ENCODE assay signal across 1 cellular context in the genomic region with DNA sequence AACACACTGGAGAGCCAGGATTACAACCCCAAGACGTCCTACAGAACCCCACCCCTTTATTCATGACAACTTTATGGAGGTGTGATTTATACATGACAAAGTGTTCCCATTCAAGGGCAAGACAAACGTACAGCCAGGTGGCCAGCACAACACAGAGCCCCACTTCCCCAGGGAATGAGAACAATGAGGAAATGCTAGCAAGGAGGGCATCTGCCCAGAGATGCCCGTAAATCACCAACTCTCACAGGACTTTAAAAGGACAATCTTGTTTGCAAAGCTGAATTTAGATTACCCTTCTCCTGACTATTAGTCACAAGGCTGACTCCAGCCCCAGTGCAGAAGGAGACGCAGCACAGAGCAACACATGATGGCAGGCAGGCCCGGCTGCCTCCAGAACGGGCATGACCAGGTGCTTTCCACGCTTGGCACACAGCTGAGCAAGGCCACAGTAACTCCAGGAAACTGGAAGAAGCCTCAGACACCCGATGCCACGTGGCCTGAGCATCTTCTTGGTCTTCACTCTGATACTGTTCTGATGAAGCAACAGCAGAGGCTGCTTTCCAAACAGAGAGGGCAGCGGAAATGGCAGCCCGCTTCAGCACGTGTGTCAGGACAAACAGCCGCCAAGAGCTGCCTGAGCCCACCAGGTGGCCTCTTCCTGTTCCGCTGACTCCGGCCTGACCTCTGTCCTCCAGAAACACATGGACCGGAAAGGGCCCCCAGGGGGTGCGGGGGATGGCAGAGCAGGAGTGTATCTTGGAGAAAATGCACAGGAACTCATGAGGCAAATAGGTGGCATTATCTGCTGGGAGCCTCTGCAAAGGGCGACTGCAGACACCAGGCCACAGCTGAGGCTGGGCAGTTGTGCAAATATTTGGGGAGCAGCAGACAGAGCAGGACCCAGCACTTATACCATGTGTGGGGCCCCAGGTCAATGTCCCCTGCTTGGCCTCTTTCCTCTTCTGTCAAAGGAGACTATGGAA.
A peak's percentile ranks its signal among the peaks of the same experiment; 100 is the strongest.
TF ChIP-seq lines count a peak whose summit lies in the region.

No MANE protein-coding gene starts in this region.

TF ChIP-seq in HepG2, 621 proteins besides CTCF, POLR2A, EP300 and RAD21 (continued from another document):
- TF ChIP-seq, protein P1, sequence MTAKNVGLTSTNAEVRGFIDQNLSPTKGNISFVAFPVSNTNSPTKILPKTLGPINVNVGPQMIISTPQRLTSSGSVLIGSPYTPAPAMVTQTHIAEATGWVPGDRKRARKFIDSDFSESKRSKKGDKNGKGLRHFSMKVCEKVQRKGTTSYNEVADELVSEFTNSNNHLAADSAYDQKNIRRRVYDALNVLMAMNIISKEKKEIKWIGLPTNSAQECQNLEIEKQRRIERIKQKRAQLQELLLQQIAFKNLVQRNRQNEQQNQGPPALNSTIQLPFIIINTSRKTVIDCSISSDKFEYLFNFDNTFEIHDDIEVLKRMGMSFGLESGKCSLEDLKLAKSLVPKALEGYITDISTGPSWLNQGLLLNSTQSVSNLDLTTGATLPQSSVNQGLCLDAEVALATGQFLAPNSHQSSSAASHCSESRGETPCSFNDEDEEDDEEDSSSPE (CRISPR knock-in tag; IDR thresholded peaks at IDR 0.05): peak; percentile 51; the same call in 1 of the 2 replicates
- TF ChIP-seq, protein P2, sequence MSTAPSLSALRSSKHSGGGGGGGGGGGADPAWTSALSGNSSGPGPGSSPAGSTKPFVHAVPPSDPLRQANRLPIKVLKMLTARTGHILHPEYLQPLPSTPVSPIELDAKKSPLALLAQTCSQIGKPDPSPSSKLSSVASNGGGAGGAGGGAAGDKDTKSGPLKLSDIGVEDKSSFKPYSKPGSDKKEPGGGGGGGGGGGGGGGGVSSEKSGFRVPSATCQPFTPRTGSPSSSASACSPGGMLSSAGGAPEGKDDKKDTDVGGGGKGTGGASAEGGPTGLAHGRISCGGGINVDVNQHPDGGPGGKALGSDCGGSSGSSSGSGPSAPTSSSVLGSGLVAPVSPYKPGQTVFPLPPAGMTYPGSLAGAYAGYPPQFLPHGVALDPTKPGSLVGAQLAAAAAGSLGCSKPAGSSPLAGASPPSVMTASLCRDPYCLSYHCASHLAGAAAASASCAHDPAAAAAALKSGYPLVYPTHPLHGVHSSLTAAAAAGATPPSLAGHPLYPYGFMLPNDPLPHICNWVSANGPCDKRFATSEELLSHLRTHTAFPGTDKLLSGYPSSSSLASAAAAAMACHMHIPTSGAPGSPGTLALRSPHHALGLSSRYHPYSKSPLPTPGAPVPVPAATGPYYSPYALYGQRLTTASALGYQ (CRISPR knock-in tag; IDR thresholded peaks at IDR 0.05): no peak
- TF ChIP-seq RNF2 (conservative IDR thresholded peaks at IDR 0.05; ENCODE audit: low read depth) (0 out of 2 replicates have a peak, but pooled peaks have one; percentile 39), THYN1 (CRISPR knock-in tag; IDR thresholded peaks at IDR 0.05; ENCODE audit: borderline replicate concordance, low read depth) (no peak), FOSL2 (CRISPR knock-in tag; IDR thresholded peaks at IDR 0.05) (peak; percentile 4; the same call in 1 of the 2 replicates), KDM5B (CRISPR knock-in tag; IDR thresholded peaks at IDR 0.05; ENCODE audit: borderline replicate concordance) (peak; percentile 34; the same call in 1 of the 2 replicates), ZNF253 (CRISPR knock-in tag; IDR thresholded peaks at IDR 0.05; ENCODE audit: borderline replicate concordance) (no peak), ZNF17 (CRISPR knock-in tag; IDR thresholded peaks at IDR 0.05) (no peak), SNAI1 (CRISPR knock-in tag; IDR thresholded peaks at IDR 0.05; ENCODE audit: borderline replicate concordance) (0 out of 2 replicates have a peak, but pooled peaks have one; percentile 28), FOXA3 (CRISPR knock-in tag; IDR thresholded peaks at IDR 0.05) (no peak), KDM2A (CRISPR knock-in tag; IDR thresholded peaks at IDR 0.05; ENCODE audit: borderline replicate concordance, low read depth) (0 out of 2 replicates have a peak, but pooled peaks have one; percentile 36), ZNF34 (CRISPR knock-in tag; IDR thresholded peaks at IDR 0.05; ENCODE audit: borderline replicate concordance) (no peak), ZNF7 (CRISPR knock-in tag; IDR thresholded peaks at IDR 0.05) (no peak), GABPB1 (CRISPR knock-in tag; IDR thresholded peaks at IDR 0.05) (peak; percentile 85), TMF1 (CRISPR knock-in tag; IDR thresholded peaks at IDR 0.05; ENCODE audit: low read depth) (no peak), ZNF101 (CRISPR knock-in tag; IDR thresholded peaks at IDR 0.05; ENCODE audit: borderline replicate concordance, low read depth) (no peak), YY1 (IDR thresholded peaks at IDR 0.05; ENCODE audit: insufficient read depth, insufficient replicate concordance, low read depth, low read length) (peak; percentile 20), ZNF839 (CRISPR knock-in tag; IDR thresholded peaks at IDR 0.05; ENCODE audit: borderline replicate concordance) (no peak), HOXA7 (CRISPR knock-in tag; IDR thresholded peaks at IDR 0.05) (no peak), ZNF878 (CRISPR knock-in tag; IDR thresholded peaks at IDR 0.05) (peak; percentile 29; the same call in 1 of the 2 replicates)
- TF ChIP-seq, protein P3, sequence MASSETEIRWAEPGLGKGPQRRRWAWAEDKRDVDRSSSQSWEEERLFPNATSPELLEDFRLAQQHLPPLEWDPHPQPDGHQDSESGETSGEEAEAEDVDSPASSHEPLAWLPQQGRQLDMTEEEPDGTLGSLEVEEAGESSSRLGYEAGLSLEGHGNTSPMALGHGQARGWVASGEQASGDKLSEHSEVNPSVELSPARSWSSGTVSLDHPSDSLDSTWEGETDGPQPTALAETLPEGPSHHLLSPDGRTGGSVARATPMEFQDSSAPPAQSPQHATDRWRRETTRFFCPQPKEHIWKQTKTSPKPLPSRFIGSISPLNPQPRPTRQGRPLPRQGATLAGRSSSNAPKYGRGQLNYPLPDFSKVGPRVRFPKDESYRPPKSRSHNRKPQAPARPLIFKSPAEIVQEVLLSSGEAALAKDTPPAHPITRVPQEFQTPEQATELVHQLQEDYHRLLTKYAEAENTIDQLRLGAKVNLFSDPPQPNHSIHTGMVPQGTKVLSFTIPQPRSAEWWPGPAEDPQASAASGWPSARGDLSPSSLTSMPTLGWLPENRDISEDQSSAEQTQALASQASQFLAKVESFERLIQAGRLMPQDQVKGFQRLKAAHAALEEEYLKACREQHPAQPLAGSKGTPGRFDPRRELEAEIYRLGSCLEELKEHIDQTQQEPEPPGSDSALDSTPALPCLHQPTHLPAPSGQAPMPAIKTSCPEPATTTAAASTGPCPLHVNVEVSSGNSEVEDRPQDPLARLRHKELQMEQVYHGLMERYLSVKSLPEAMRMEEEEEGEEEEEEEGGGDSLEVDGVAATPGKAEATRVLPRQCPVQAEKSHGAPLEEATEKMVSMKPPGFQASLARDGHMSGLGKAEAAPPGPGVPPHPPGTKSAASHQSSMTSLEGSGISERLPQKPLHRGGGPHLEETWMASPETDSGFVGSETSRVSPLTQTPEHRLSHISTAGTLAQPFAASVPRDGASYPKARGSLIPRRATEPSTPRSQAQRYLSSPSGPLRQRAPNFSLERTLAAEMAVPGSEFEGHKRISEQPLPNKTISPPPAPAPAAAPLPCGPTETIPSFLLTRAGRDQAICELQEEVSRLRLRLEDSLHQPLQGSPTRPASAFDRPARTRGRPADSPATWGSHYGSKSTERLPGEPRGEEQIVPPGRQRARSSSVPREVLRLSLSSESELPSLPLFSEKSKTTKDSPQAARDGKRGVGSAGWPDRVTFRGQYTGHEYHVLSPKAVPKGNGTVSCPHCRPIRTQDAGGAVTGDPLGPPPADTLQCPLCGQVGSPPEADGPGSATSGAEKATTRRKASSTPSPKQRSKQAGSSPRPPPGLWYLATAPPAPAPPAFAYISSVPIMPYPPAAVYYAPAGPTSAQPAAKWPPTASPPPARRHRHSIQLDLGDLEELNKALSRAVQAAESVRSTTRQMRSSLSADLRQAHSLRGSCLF (CRISPR knock-in tag; IDR thresholded peaks at IDR 0.05; ENCODE audit: borderline replicate concordance): no peak
- TF ChIP-seq, protein P4, sequence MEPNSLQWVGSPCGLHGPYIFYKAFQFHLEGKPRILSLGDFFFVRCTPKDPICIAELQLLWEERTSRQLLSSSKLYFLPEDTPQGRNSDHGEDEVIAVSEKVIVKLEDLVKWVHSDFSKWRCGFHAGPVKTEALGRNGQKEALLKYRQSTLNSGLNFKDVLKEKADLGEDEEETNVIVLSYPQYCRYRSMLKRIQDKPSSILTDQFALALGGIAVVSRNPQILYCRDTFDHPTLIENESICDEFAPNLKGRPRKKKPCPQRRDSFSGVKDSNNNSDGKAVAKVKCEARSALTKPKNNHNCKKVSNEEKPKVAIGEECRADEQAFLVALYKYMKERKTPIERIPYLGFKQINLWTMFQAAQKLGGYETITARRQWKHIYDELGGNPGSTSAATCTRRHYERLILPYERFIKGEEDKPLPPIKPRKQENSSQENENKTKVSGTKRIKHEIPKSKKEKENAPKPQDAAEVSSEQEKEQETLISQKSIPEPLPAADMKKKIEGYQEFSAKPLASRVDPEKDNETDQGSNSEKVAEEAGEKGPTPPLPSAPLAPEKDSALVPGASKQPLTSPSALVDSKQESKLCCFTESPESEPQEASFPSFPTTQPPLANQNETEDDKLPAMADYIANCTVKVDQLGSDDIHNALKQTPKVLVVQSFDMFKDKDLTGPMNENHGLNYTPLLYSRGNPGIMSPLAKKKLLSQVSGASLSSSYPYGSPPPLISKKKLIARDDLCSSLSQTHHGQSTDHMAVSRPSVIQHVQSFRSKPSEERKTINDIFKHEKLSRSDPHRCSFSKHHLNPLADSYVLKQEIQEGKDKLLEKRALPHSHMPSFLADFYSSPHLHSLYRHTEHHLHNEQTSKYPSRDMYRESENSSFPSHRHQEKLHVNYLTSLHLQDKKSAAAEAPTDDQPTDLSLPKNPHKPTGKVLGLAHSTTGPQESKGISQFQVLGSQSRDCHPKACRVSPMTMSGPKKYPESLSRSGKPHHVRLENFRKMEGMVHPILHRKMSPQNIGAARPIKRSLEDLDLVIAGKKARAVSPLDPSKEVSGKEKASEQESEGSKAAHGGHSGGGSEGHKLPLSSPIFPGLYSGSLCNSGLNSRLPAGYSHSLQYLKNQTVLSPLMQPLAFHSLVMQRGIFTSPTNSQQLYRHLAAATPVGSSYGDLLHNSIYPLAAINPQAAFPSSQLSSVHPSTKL (CRISPR knock-in tag; IDR thresholded peaks at IDR 0.05): 0 out of 2 replicates have a peak, but pooled peaks have one; percentile 11
